ENCODE assay signal across 16 cellular contexts in the genomic region with DNA sequence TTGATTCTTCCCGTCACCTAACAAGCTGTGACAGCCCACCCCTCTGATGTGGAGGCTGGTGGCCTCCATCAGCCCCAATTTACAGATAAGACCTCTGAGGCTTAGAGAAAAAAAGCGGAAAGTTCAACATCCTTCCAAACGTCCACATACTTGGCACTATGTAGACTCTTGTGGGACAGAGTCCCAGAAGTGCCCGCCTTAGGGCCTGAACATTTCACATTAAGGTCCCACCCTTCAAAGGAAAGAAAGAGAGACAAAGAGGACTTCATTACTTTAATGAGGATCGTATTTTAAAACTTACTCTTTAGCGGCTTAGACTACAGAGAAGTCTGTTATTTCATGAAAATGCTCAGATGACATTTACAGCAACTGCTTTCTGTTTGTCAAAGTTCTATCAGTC. TPM values are rescaled to one million over a fixed set of nuclear protein-coding genes. Genes with fewer than 3 reads are reported as not detected.
DNase-seq lines count a peak whose midpoint lies in the region; ATAC-seq and TF ChIP-seq lines count a peak whose summit lies in the region.
"Had no signal": no experiment of that assay in that cellular context is flagged by ENCODE, and none has a peak within 500 bp of the region (broad histone marks: within the 10 kb centered on the region; RNA-seq: fewer than 3 reads in every experiment).

No MANE protein-coding gene starts in this region.

- H3K27ac ChIP-seq in hepatocyte (peak overlapping the region; percentile 51), stomach smooth muscle (ENCODE audit: low read length) (peak overlapping the region; percentile 95)
- H3K27ac ChIP-seq: body of pancreas, KMS-11 had no signal

- no peak for TF ChIP-seq CTCF in hepatocyte (IDR thresholded peaks at IDR 0.05; ENCODE audit: poor library complexity)

- peaks cover 40% of the 10 kb centered on the region for H3K4me1 ChIP-seq in hepatocyte (ENCODE audit: insufficient read depth)
- peaks cover 51% of the 10 kb centered on the region for H3K4me1 ChIP-seq in stomach smooth muscle (ENCODE audit: control insufficient read depth, insufficient read depth, low read length)

- no peak overlapping the region for H2AFZ ChIP-seq in hepatocyte

- H3K79me2 ChIP-seq in hepatocyte = no peaks in the 10 kb centered on the region

- no peak overlapping the region for H3K4me3 ChIP-seq in hepatocyte
- H3K4me3 ChIP-seq in stomach smooth muscle (ENCODE audit: low read length in 2 of 2) = no peak overlapping the region
- H3K4me3 ChIP-seq: body of pancreas had no signal

- H3K4me1 Mint-ChIP-seq in activated T-cell treated with anti-CD3 and anti-CD28 coated beads, Interleukin-2, amount 50 U/mL, for 24 hours (ENCODE audit: low read depth) = peaks cover 28% of the 10 kb centered on the region
- peaks cover 25% of the 10 kb centered on the region for H3K4me1 Mint-ChIP-seq in activated T-helper 1 cell treated with anti-CD3 and anti-CD28 coated beads, Interleukin-12 subunit alpha, Interleukin-12 subunit beta, Interleukin-2, Interleukin-4 antibody, amounts not matched to agents 30 ng/mL and 10 ng/mL and 1 ng/mL, durations not matched to agents 14 hours and 24 hours and 36 hours (ENCODE audit: low read depth)

- no peaks in the 10 kb centered on the region for H3K9me3 Mint-ChIP-seq in activated T-cell treated with anti-CD3 and anti-CD28 coated beads, Interleukin-2, amount 50 U/mL, for 24 hours
- H3K9me3 Mint-ChIP-seq in activated T-helper 1 cell treated with anti-CD3 and anti-CD28 coated beads, Interleukin-12 subunit alpha, Interleukin-12 subunit beta, Interleukin-2, Interleukin-4 antibody, amounts not matched to agents 30 ng/mL and 10 ng/mL and 1 ng/mL, durations not matched to agents 14 hours and 24 hours and 36 hours = no peaks in the 10 kb centered on the region
- H3K9me3 Mint-ChIP-seq: H9, naive B cell had no signal

- no peak for DNase-seq in activated T-cell treated with anti-CD3 and anti-CD28 coated beads, Interleukin-2, amount 50 U/mL, for 24 hours
- DNase-seq in activated T-cell treated with anti-CD3 and anti-CD28 coated beads, Interleukin-2, amount 50 U/mL, for 1 hour = no peak
- no peak for DNase-seq in activated T-helper 1 cell treated with anti-CD3 and anti-CD28 coated beads, Interleukin-12 subunit alpha, Interleukin-12 subunit beta, Interleukin-2, Interleukin-4 antibody, amounts not matched to agents 30 ng/mL and 10 ng/mL and 1 ng/mL, durations not matched to agents 14 hours and 24 hours and 36 hours (ENCODE audit: low spot score)
- DNase-seq in hepatocyte (ENCODE audit: low spot score) = no peak
- no peak for DNase-seq in NCI-H2029 (lab: John Stamatoyannopoulos, UW)
- no peak for DNase-seq in MV-4-11 (lab: John Stamatoyannopoulos, UW)
- DNase-seq: ACHN, body of pancreas, Calu3, H9, naive B cell had no signal

- H4K20me1 ChIP-seq in hepatocyte (ENCODE audit: insufficient read depth, poor library complexity, severe bottlenecking) = no peaks in the 10 kb centered on the region

- no peak overlapping the region for H3K4me2 ChIP-seq in hepatocyte
- H3K4me2 ChIP-seq: KMS-11 had no signal

- H3K27me3 Mint-ChIP-seq in activated T-cell treated with anti-CD3 and anti-CD28 coated beads, Interleukin-2, amount 50 U/mL, for 24 hours = no peaks in the 10 kb centered on the region
- H3K27me3 Mint-ChIP-seq in activated T-helper 1 cell treated with anti-CD3 and anti-CD28 coated beads, Interleukin-12 subunit alpha, Interleukin-12 subunit beta, Interleukin-2, Interleukin-4 antibody, amounts not matched to agents 30 ng/mL and 10 ng/mL and 1 ng/mL, durations not matched to agents 14 hours and 24 hours and 36 hours (ENCODE audit: insufficient read depth) = peaks cover 6% of the 10 kb centered on the region

- peak overlapping the region; percentile 80 for H3K4me3 Mint-ChIP-seq in activated T-cell treated with anti-CD3 and anti-CD28 coated beads, Interleukin-2, amount 50 U/mL, for 24 hours
- H3K4me3 Mint-ChIP-seq in activated T-helper 1 cell treated with anti-CD3 and anti-CD28 coated beads, Interleukin-12 subunit alpha, Interleukin-12 subunit beta, Interleukin-2, Interleukin-4 antibody, amounts not matched to agents 30 ng/mL and 10 ng/mL and 1 ng/mL, durations not matched to agents 14 hours and 24 hours and 36 hours = peak overlapping the region; percentile 69
- H3K4me3 Mint-ChIP-seq: H9 had no signal

- H3K36me3 ChIP-seq in hepatocyte (replicated peaks; ENCODE audit: insufficient read depth, low read depth) (no peaks in the 10 kb centered on the region), stomach smooth muscle (ENCODE audit: control insufficient read depth in 2 of 2, insufficient read depth in 2 of 2, low read length in 2 of 2) (no peaks in the 10 kb centered on the region)

- H3K27ac Mint-ChIP-seq in activated T-cell treated with anti-CD3 and anti-CD28 coated beads, Interleukin-2, amount 50 U/mL, for 24 hours = peak overlapping the region; percentile 96
- H3K27ac Mint-ChIP-seq in activated T-helper 1 cell treated with anti-CD3 and anti-CD28 coated beads, Interleukin-12 subunit alpha, Interleukin-12 subunit beta, Interleukin-2, Interleukin-4 antibody, amounts not matched to agents 30 ng/mL and 10 ng/mL and 1 ng/mL, durations not matched to agents 14 hours and 24 hours and 36 hours = peak overlapping the region; percentile 77

- 60% methylated on average over 6 of the region's 6 CpGs for WGBS in hepatocyte (ENCODE audit: low lambda C conversion rate, missing lambda C conversion rate)

- no peaks in the 10 kb centered on the region for H3K9me2 ChIP-seq in hepatocyte (replicated peaks; ENCODE audit: insufficient read depth)

- ATAC-seq in GM18505 (IDR thresholded peaks at IDR 0.05; ENCODE audit: unreplicated experiment) = no peak
- ATAC-seq: body of pancreas had no signal

- H3K27me3 ChIP-seq in hepatocyte (no peaks in the 10 kb centered on the region), stomach smooth muscle (ENCODE audit: control insufficient read depth in 1 of 2, insufficient read depth in 2 of 2, low read length in 2 of 2) (no peaks in the 10 kb centered on the region)
- H3K27me3 ChIP-seq: body of pancreas had no signal

- no peak overlapping the region for H3K9ac ChIP-seq in stomach smooth muscle (ENCODE audit: low read length in 2 of 2)
- H3K9ac ChIP-seq: KMS-11 had no signal

- H3K9me3 ChIP-seq in hepatocyte (ENCODE audit: low read depth) = no peaks in the 10 kb centered on the region
- no peaks in the 10 kb centered on the region for H3K9me3 ChIP-seq in stomach smooth muscle (ENCODE audit: control insufficient read depth in 2 of 2, low read length in 2 of 2)
- H3K9me3 ChIP-seq: body of pancreas had no signal

- H3K36me3 Mint-ChIP-seq in activated T-cell treated with anti-CD3 and anti-CD28 coated beads, Interleukin-2, amount 50 U/mL, for 24 hours (ENCODE audit: low read depth) = peaks cover 2% of the 10 kb centered on the region
- peaks cover 1% of the 10 kb centered on the region for H3K36me3 Mint-ChIP-seq in activated T-helper 1 cell treated with anti-CD3 and anti-CD28 coated beads, Interleukin-12 subunit alpha, Interleukin-12 subunit beta, Interleukin-2, Interleukin-4 antibody, amounts not matched to agents 30 ng/mL and 10 ng/mL and 1 ng/mL, durations not matched to agents 14 hours and 24 hours and 36 hours (ENCODE audit: low read depth)
- H3K36me3 Mint-ChIP-seq: naive B cell had no signal

- intact Hi-C loops in activated T-helper 1 cell treated with anti-CD3 and anti-CD28 coated beads, Interleukin-12 subunit alpha, Interleukin-12 subunit beta, Interleukin-2, Interleukin-4 antibody, amounts not matched to agents 30 ng/mL and 10 ng/mL and 1 ng/mL, durations not matched to agents 14 hours and 24 hours and 36 hours (cut with micrococcal nuclease) = loop anchor here (1.0 kb wide), 1 partner anchor 24 kb away; no protein-coding TSS in a partner anchor

- no peak for TF ChIP-seq POLR2A in GM18505 (IDR thresholded peaks at IDR 0.05; ENCODE audit: borderline replicate concordance, extremely low read depth, insufficient read depth, insufficient read length)

RNA-seq across cellular contexts. Expression of gene SCGB1A1, which starts 15.8 kb away (rescaled TPM):
- total RNA-seq in activated T-helper 1 cell treated with anti-CD3 and anti-CD28 coated beads, Interleukin-12 subunit alpha, Interleukin-12 subunit beta, Interleukin-2, Interleukin-4 antibody, amounts not matched to agents 30 ng/mL and 10 ng/mL and 1 ng/mL, durations not matched to agents 14 hours and 24 hours and 36 hours = not detected in 2 replicates
- total RNA-seq in hepatocyte = not detected in 2 replicates
- polyA plus RNA-seq in hepatocyte = not detected in 2 replicates
- total RNA-seq: body of pancreas, Calu3, glomerular endothelial cell, H9, Right ventricle myocardium inferior had no signal
